1 cellular context compared by ENCODE assay signal in genomic region chr7:100189061-100189460, GRCh38.
TF ChIP-seq lines count a peak whose summit lies in the region.

No MANE protein-coding gene starts in this region.

TF ChIP-seq in H1, 55 proteins besides CTCF, POLR2A, EP300 and RAD21:
- TF ChIP-seq BRCA1 (IDR thresholded peaks at IDR 0.05; ENCODE audit: low read depth, low read length) (no peak), FOSL1 (IDR thresholded peaks at IDR 0.05; ENCODE audit: insufficient read depth, low read depth, low read length) (no peak), KDM1A (IDR thresholded peaks at IDR 0.05; ENCODE audit: borderline replicate concordance, low read length) (no peak), RNF2 (IDR thresholded peaks at IDR 0.05; ENCODE audit: borderline replicate concordance, low read depth, low read length, missing control alignments, poor library complexity, severe bottlenecking) (no peak)
TF ChIP-seq in H1: peak in this region for 0.
